Comparison of ENCODE assay signal across 16 cellular contexts in the genomic region with DNA sequence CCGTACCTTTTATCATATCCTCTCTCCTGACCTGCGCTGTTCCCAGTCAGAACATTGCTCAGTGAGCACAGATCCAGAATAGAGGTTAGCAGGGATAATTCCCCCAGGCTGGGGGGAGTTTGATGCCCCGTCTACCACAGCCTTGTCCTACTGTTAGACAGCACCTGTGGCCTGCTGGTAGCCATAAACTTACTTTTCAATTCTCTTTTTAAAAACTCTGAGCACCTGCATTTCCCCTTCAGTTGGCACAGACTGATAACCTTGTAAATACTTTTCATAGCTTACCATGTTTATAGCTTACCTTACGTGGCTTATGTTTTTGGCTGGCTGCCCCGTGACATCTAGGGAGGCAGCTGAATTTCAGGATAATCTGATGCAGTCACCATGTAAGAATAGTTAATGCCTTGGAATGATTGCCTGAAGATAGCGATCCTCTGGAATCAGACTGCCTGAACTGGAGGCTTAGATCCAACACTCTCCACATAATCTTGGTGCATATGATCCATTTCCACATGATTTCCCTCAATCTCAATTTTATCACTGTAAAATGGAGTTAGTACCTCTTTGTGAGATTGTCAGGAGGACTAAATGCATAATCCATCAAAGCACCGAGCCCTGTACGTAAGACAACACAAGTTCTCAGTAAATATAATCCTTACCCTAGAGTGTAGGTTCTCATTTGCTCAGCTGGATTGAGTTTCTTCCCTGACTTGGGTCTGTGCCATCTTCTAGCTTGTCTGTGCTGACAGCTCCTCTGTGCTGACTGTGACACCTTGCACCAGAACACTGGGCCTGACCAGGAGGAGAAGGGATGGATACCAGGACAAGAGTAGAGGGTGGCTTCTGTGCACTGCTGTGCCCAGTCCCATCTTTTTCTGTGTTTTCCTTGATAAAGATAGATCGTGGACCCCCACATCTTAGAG.
A peak's percentile ranks its signal among the peaks of the same experiment; 100 is the strongest.
DNase-seq lines count a peak whose midpoint lies in the region; ATAC-seq and TF ChIP-seq lines count a peak whose summit lies in the region.
"Had no signal": no experiment of that assay in that cellular context is flagged by ENCODE, and none has a peak within 500 bp of the region (broad histone marks: within the 10 kb centered on the region; RNA-seq: fewer than 3 reads in every experiment).

No MANE protein-coding gene starts in this region.

- peaks cover 9 to 57% (median 33%) of the 10 kb centered on the region in 4 donors for H3K4me1 ChIP-seq in stomach

- TF ChIP-seq CTCF in VCaP (conservative IDR thresholded peaks at IDR 0.05) (no peak), stomach (IDR thresholded peaks at IDR 0.05) (no peak)

- peak; percentile 87 for ATAC-seq in left ventricle myocardium superior
- ATAC-seq in HG03460 (IDR thresholded peaks at IDR 0.05; ENCODE audit: unreplicated experiment): no peak
- ATAC-seq: body of pancreas had no signal

- intact Hi-C loops in left ventricle myocardium superior (cut with micrococcal nuclease) (no loop called here), stomach (cut with DNase I; ENCODE audit: low total_unique reads) (no loop called here)

- no peak for TF ChIP-seq EP300 in stomach (IDR thresholded peaks at IDR 0.05)

- no peak overlapping the region for H3K4me3 ChIP-seq in stomach
- H3K4me3 ChIP-seq: body of pancreas, ovary had no signal

- no peaks in the 10 kb centered on the region for H3K27me3 ChIP-seq in stomach
- H3K27me3 ChIP-seq: body of pancreas, ovary had no signal

- peaks cover 0 to 14% (median 9%) of the 10 kb centered on the region in 4 donors for H3K36me3 ChIP-seq in stomach
- H3K36me3 ChIP-seq: ovary had no signal

- DNase-seq in NCI-H2171 treated with DMSO at 0.1 percent for 48 hours (lab: John Stamatoyannopoulos, UW) (peak; percentile 37), NCI-H2171 (lab: John Stamatoyannopoulos, UW) (no peak), left ventricle myocardium superior (no peak), stomach (peak; percentile 52), COR-L47 (lab: John Stamatoyannopoulos, UW) (no peak)
- DNase-seq in stimulated activated CD8-positive, alpha-beta memory T cell treated with anti-CD3 and anti-CD28 coated beads, Interleukin-4, amount 100 ng/mL, for 48 hours: no peak
- DNase-seq: activated CD8-positive, alpha-beta memory T cell treated with anti-CD3 and anti-CD28 coated beads for 24 hours; activated effector memory CD4-positive, alpha-beta T cell treated with anti-CD3 and anti-CD28 coated beads, Interleukin-2, amount 50 U/mL, for 16 hours; CD8-positive, alpha-beta memory T cell; effector memory CD4-positive, alpha-beta T cell; mesendoderm; NCI-H2081; ovary had no signal

- TF ChIP-seq POLR2A in stomach (IDR thresholded peaks at IDR 0.05): no peak

- H3K27ac ChIP-seq in VCaP: peak overlapping the region; percentile 85
- peak overlapping the region in 1 of 5 donors; percentile 4 for H3K27ac ChIP-seq in stomach
- H3K27ac ChIP-seq: ovary had no signal

- 48 to 63% (median 58%) methylated on average over 9 of the region's 9 CpGs for WGBS in stomach, 5 donors

- H3K9me3 ChIP-seq in stomach: no peaks in the 10 kb centered on the region
- H3K9me3 ChIP-seq: body of pancreas, ovary had no signal

Comparison
In these comparisons a context has a peak if more than half of its experiments do, and no peak if none do; other contexts are left out.
1. DNase-seq: peak in NCI-H2171 treated with DMSO at 0.1 percent for 48 hours (single experiment) and stomach (single experiment); none in NCI-H2171 (single experiment), left ventricle myocardium superior (single experiment), stimulated activated CD8-positive, alpha-beta memory T cell treated with anti-CD3 and anti-CD28 coated beads, Interleukin-4, amount 100 ng/mL, for 48 hours (single experiment) and COR-L47 (single experiment).